ENCODE assay signal across 34 cellular contexts in genomic region chr3:134222835-134223234, GRCh38.
"Had no signal": no experiment of that assay in that cellular context is flagged by ENCODE, and none has a peak within 500 bp of the region (broad histone marks: within the 10 kb centered on the region; RNA-seq: fewer than 3 reads in every experiment).

No MANE protein-coding gene starts in this region.

- H2AFZ ChIP-seq: PC-9 had no signal

- FAIRE-seq: bronchial epithelial cell, RCC 7860 had no signal

- H3K27ac ChIP-seq: KMS-11, PC-9, RWPE1, SJCRH30, SK-N-MC, WERI-Rb-1 had no signal

- H3K27me3 ChIP-seq: SJCRH30 had no signal

- ATAC-seq: activated CD8-positive, alpha-beta memory T cell treated with anti-CD3 and anti-CD28 coated beads, Interleukin-2, amount 10 ng/mL, durations not matched to agents 7 days and 5 days had no signal

- DNase-seq: activated CD4-positive, alpha-beta memory T cell treated with anti-CD3 and anti-CD28 coated beads, Interleukin-2, amount 10 ng/mL, durations not matched to agents 7 days and 5 days; activated CD4-positive, alpha-beta T cell treated with anti-CD3 and anti-CD28 coated beads for 1 hour; activated CD4-positive, alpha-beta T cell treated with anti-CD3 and anti-CD28 coated beads for 48 hours; activated CD4-positive, CD25-positive, alpha-beta regulatory T cell; activated CD8-positive, alpha-beta memory T cell treated with anti-CD3 and anti-CD28 coated beads for 24 hours; activated CD8-positive, alpha-beta memory T cell treated with anti-CD3 and anti-CD28 coated beads, Interleukin-2, amount 10 ng/mL, durations not matched to agents 7 days and 5 days; activated CD8-positive, alpha-beta memory T cell treated with anti-CD3 and anti-CD28 coated beads, Interleukin-2, amount 50 U/mL, for 48 hours; activated effector memory CD4-positive, alpha-beta T cell treated with Interleukin-2 at 50 U/mL for 16 hours; activated naive CD4-positive, alpha-beta T cell treated with anti-CD3 and anti-CD28 coated beads, Interleukin-2, amount 10 ng/mL, durations not matched to agents 7 days and 5 days; activated naive CD8-positive, alpha-beta T cell treated with anti-CD3 and anti-CD28 coated beads, Interleukin-2, amount 50 U/mL, for 24 hours; activated T-cell treated with anti-CD3 and anti-CD28 coated beads, Interleukin-2, amount 50 U/mL, for 48 hours; anterior cingulate cortex; central memory CD4-positive, alpha-beta T cell; NCI-H1092 treated with DMSO at 0.1 percent for 48 hours; NCI-H1417; NCI-H1694; NCI-H1930; NCI-H2081 treated with DMSO at 0.1 percent for 48 hours; NCI-H226; NCI-H446 treated with DMSO at 0.1 percent for 48 hours; NCI-H524; NCI-H69; NCI-H82; NK-92 treated with Interleukin-12 subunit alpha and Interleukin-12 subunit beta, amount 100 ng/mL, for 24 hours; PC-9; SHP77; SJCRH30; T1000; WERI-Rb-1 had no signal

- H3K9me3 ChIP-seq: SJCRH30 had no signal

- H3K9ac ChIP-seq: KMS-11 had no signal

- H3K4me3 ChIP-seq: PC-9, SJCRH30, SK-N-MC had no signal

- H3K4me2 ChIP-seq: KMS-11, PC-9 had no signal
